Comparison of ENCODE assay signal across 16 cellular contexts in genomic region chr1:42822833-42823392, GRCh38. TPM values are rescaled to one million over a fixed set of nuclear protein-coding genes. Genes with fewer than 3 reads are reported as not detected.
A peak's percentile ranks its signal among the peaks of the same experiment; 100 is the strongest.
DNase-seq lines count a peak whose midpoint lies in the region; ATAC-seq and TF ChIP-seq lines count a peak whose summit lies in the region.
"Had no signal": no experiment of that assay in that cellular context is flagged by ENCODE, and none has a peak within 500 bp of the region (broad histone marks: within the 10 kb centered on the region; RNA-seq: fewer than 3 reads in every experiment).

No MANE protein-coding gene starts in this region.

- H3K4me1 ChIP-seq in HCT116 (ENCODE audit: control insufficient read depth in 1 of 2, insufficient read depth in 2 of 2, low read length in 2 of 2) = peaks cover 21 to 33% of the 10 kb centered on the region in 2 experiments

- ATAC-seq in HCT116 (no peak), HG03280 (IDR thresholded peaks at IDR 0.05; ENCODE audit: unreplicated experiment) (no peak)
- ATAC-seq in activated T-helper 17 cell treated with anti-CD3 and anti-CD28 coated beads, Interleukin-2, amount 50 U/mL, for 72 hours (replicated peaks) = no peak

- no peaks in the 10 kb centered on the region for H3K9me3 ChIP-seq in HCT116 (ENCODE audit: control insufficient read depth in 1 of 2, insufficient read depth in 1 of 2, low read depth in 1 of 2, low read length in 2 of 2)

- intact Hi-C loops in HCT116 (cut with micrococcal nuclease) = no loop called here

- H3K79me2 ChIP-seq in HCT116 (ENCODE audit: insufficient read depth, low read length) = no peaks in the 10 kb centered on the region

- no peak overlapping the region for H3K9ac ChIP-seq in HCT116 (ENCODE audit: low read length)

- H3K4me2 ChIP-seq in HCT116 (ENCODE audit: low read length) = peak overlapping the region; percentile 55; the same call in 1 of the 2 replicates

- peaks cover 8% of the 10 kb centered on the region for H3K4me1 Mint-ChIP-seq in activated T-helper 17 cell treated with anti-CD3 and anti-CD28 coated beads, Interleukin-2, amount 50 U/mL, for 72 hours

- H4K20me1 ChIP-seq in HCT116 (ENCODE audit: insufficient read depth) = no peaks in the 10 kb centered on the region

- H3K27me3 ChIP-seq in HCT116 (ENCODE audit: insufficient read depth, low read length) = no peaks in the 10 kb centered on the region

- no peaks in the 10 kb centered on the region for H3K36me3 Mint-ChIP-seq in activated T-helper 17 cell treated with anti-CD3 and anti-CD28 coated beads, Interleukin-2, amount 50 U/mL, for 72 hours (ENCODE audit: low read depth)

- H3K9me3 Mint-ChIP-seq in activated T-helper 17 cell treated with anti-CD3 and anti-CD28 coated beads, Interleukin-2, amount 50 U/mL, for 72 hours = no peaks in the 10 kb centered on the region
- H3K9me3 Mint-ChIP-seq: H9 had no signal

- POLR2A ChIA-PET in HCT116 (lab: Charles Lee) = interaction anchor here (0.7 kb wide), 1 partner anchor 24 kb away, joined by 3 read pairs; the partner anchor contains the start of gene ZNF691

- TF ChIP-seq CTCF in HCT116 (IDR thresholded peaks at IDR 0.05 in 2 of 3, conservative IDR thresholded peaks at IDR 0.05 in 1 of 3; ENCODE audit: borderline replicate concordance in 1 of 3, insufficient read depth in 1 of 3, low read depth in 2 of 3, low read length in 2 of 3) = no peak

- H3K4me3 ChIP-seq in HCT116 (replicated peaks in 1 of 2; ENCODE audit: low read depth in 1 of 2, low read length in 2 of 2) = no peak overlapping the region
- H3K4me3 ChIP-seq: lung had no signal

- peak overlapping the region; percentile 76 for H3K27ac Mint-ChIP-seq in activated T-helper 17 cell treated with anti-CD3 and anti-CD28 coated beads, Interleukin-2, amount 50 U/mL, for 72 hours

- H3K27ac ChIP-seq in HCT116 (ENCODE audit: low read depth, low read length) = peak overlapping the region; percentile 56; the same call in 1 of the 2 replicates

- no TSS peak for BruUV-seq in HCT116 (replicated peaks; lab: Mats Ljungman, UMichigan)

- no peak for TF ChIP-seq RAD21 in HCT116 (IDR thresholded peaks at IDR 0.05; ENCODE audit: low read depth)

- H2AFZ ChIP-seq in HCT116 (ENCODE audit: low read depth, low read length, poor library complexity, severe bottlenecking) = no peak overlapping the region

- DNase-seq in AG20443 (ENCODE audit: low spot score) (peak; percentile 28), HCT116 (ENCODE audit: low read depth, low spot score) (no peak), left kidney (ENCODE audit: low read depth, low spot score) (peak; percentile 22), NCI-H128 (lab: John Stamatoyannopoulos, UW; ENCODE audit: unreplicated experiment) (no peak), cerebellar nuclear complex (lab: John Stamatoyannopoulos, UW) (no peak), hippocampal formation (lab: John Stamatoyannopoulos, UW) (no peak)
- DNase-seq: cortex of kidney; glutamatergic neuron; H9; KG1; NCI-H446 treated with DMSO at 0.1 percent for 48 hours; SIG-M5; stimulated activated naive CD4-positive, alpha-beta T cell had no signal

- no peaks in the 10 kb centered on the region for H3K27me3 Mint-ChIP-seq in activated T-helper 17 cell treated with anti-CD3 and anti-CD28 coated beads, Interleukin-2, amount 50 U/mL, for 72 hours

- RAD21 ChIA-PET in HCT116 (lab: Charles Lee; ENCODE audit: low non-redundant PET in 1 of 2, low total read pairs in 2 of 2, uncharacterized antibody in 2 of 2, unreplicated experiment in 2 of 2) = no interaction called here

- H3K36me3 ChIP-seq in HCT116 (ENCODE audit: control insufficient read depth in 1 of 2, insufficient read depth in 2 of 2, low read length in 2 of 2) = no peaks in the 10 kb centered on the region

- H3K9me2 ChIP-seq in HCT116 (ENCODE audit: insufficient read depth) = no peaks in the 10 kb centered on the region

- no peak for TF ChIP-seq POLR2A in HCT116 (IDR thresholded peaks at IDR 0.05; ENCODE audit: borderline replicate concordance, extremely low read depth, insufficient read depth, insufficient read length)

- H3K4me3 Mint-ChIP-seq in activated T-helper 17 cell treated with anti-CD3 and anti-CD28 coated beads, Interleukin-2, amount 50 U/mL, for 72 hours = no peak overlapping the region
- H3K4me3 Mint-ChIP-seq: H9 had no signal

- CTCF ChIA-PET in HCT116 (lab: Charles Lee) = interaction anchor here (1.1 kb wide), 1 partner anchor 251 kb away, joined by 4 read pairs; no protein-coding TSS in a partner anchor

TF ChIP-seq in HCT116, 20 proteins besides CTCF, POLR2A, EP300 and RAD21:
- TF ChIP-seq JUND (IDR thresholded peaks at IDR 0.05) (no peak), REST (IDR thresholded peaks at IDR 0.05; ENCODE audit: low read depth) (no peak), SIN3A (IDR thresholded peaks at IDR 0.05; ENCODE audit: low read depth) (no peak), EZH2phosphoT487 (IDR thresholded peaks at IDR 0.05; ENCODE audit: borderline replicate concordance) (no peak), EZH2 (IDR thresholded peaks at IDR 0.05) (no peak), SP1 (IDR thresholded peaks at IDR 0.05; ENCODE audit: low read depth) (no peak), MAX (IDR thresholded peaks at IDR 0.05) (no peak), TCF7L2 (IDR thresholded peaks at IDR 0.05; ENCODE audit: borderline replicate concordance, extremely low read depth, insufficient read depth, insufficient read length) (no peak), ZFX (IDR thresholded peaks at IDR 0.05) (no peak), POLR2AphosphoS5 (IDR thresholded peaks at IDR 0.05; ENCODE audit: low read depth, low read length) (no peak), CEBPB (IDR thresholded peaks at IDR 0.05; ENCODE audit: low read depth) (no peak), CBX3 (IDR thresholded peaks at IDR 0.05; ENCODE audit: low read depth) (no peak), ATF3 (IDR thresholded peaks at IDR 0.05) (no peak), ZNF274 (IDR thresholded peaks at IDR 0.05; ENCODE audit: low read depth, low read length) (no peak)

RNA-seq across cellular contexts. Expression of gene SVBP, which starts 5.7 kb away (rescaled TPM):
- 14.4 TPM for total RNA-seq in HCT116 (2021; ENCODE audit: unreplicated experiment)
- polyA plus RNA-seq in HCT116 (2012) = 9.3 and 14.1 TPM in 2 replicates
- total RNA-seq in activated T-helper 17 cell treated with anti-CD3 and anti-CD28 coated beads, Interleukin-2, amount 50 U/mL, for 72 hours = 10 to 100 TPM; 21.8 to 22.2 TPM

RNA-seq across cellular contexts. Expression of gene ERMAP, which starts 6.0 kb away (rescaled TPM):
- total RNA-seq in HCT116 (2021; ENCODE audit: unreplicated experiment) = 5.4 TPM
- 2.4 and 3.2 TPM in 2 replicates for polyA plus RNA-seq in HCT116 (2012)
- total RNA-seq in activated T-helper 17 cell treated with anti-CD3 and anti-CD28 coated beads, Interleukin-2, amount 50 U/mL, for 72 hours = 1 to 10 TPM; 3.7 to 4.8 TPM

RNA-seq across cellular contexts. Expression of gene ZNF691, which starts 23.5 kb away (rescaled TPM):
- 11.1 TPM for total RNA-seq in HCT116 (2021; ENCODE audit: unreplicated experiment)
- polyA plus RNA-seq in HCT116 (2012) = 4.7 and 8.2 TPM in 2 replicates
- total RNA-seq in activated T-helper 17 cell treated with anti-CD3 and anti-CD28 coated beads, Interleukin-2, amount 50 U/mL, for 72 hours = 1 to 10 TPM; 7.3 to 9.0 TPM

RNA-seq across cellular contexts. Expression of gene TMEM269, which starts 38.1 kb away (rescaled TPM):
- 0.34 TPM for total RNA-seq in HCT116 (2021; ENCODE audit: unreplicated experiment)
- 0.23 and 0.35 TPM in 2 replicates for polyA plus RNA-seq in HCT116 (2012)
- total RNA-seq in activated T-helper 17 cell treated with anti-CD3 and anti-CD28 coated beads, Interleukin-2, amount 50 U/mL, for 72 hours = 1 to 10 TPM in 1 of 2 donors, under 1 TPM in 1; 0.15 to 2.8 TPM

RNA-seq across cellular contexts. Expression of gene C1orf50, which starts 55.9 kb away (rescaled TPM):
- total RNA-seq in HCT116 (2021; ENCODE audit: unreplicated experiment) = 5.8 TPM
- polyA plus RNA-seq in HCT116 (2012) = 1.2 and 1.8 TPM in 2 replicates
- 10 to 100 TPM in 1 of 2 donors, 1 to 10 TPM in 1; 6.5 to 10.7 TPM for total RNA-seq in activated T-helper 17 cell treated with anti-CD3 and anti-CD28 coated beads, Interleukin-2, amount 50 U/mL, for 72 hours

Comparison
In these comparisons a context has a peak if more than half of its experiments do, and no peak if none do; other contexts are left out.
1. DNase-seq: peak in AG20443 (single experiment) and left kidney (single experiment); none in HCT116 (single experiment), NCI-H128 (single experiment), cerebellar nuclear complex (0 of 2) and hippocampal formation (0 of 2).